In genomic region chr1:1179339-1179982, GRCh38 we compare ENCODE assay signal across 28 cellular contexts. TPM values are rescaled to one million over a fixed set of nuclear protein-coding genes. Genes with fewer than 3 reads are reported as not detected.
DNase-seq lines count a peak whose midpoint lies in the region; ATAC-seq and TF ChIP-seq lines count a peak whose summit lies in the region.
"Had no signal": no experiment of that assay in that cellular context is flagged by ENCODE, and none has a peak within 500 bp of the region (broad histone marks: within the 10 kb centered on the region; RNA-seq: fewer than 3 reads in every experiment).

No MANE protein-coding gene starts in this region.

- H3K9ac ChIP-seq in BLaER1 treated with 17β-estradiol and CSF1 and Interleukin-3, amounts not matched to agents 10 nM and 100 nM = peak overlapping the region in 6 of 11 experiments; percentile 10 to 65 (median 36); a peak in 8 of 22 replicates
- no peak overlapping the region for H3K9ac ChIP-seq in H9 (ENCODE audit: extremely low read depth, insufficient read length, low read length)
- H3K9ac ChIP-seq in neuronal stem cell (ENCODE audit: low read depth, low read length, poor library complexity) = no peak overlapping the region

- no peak overlapping the region for H2AK5ac ChIP-seq in H9 (ENCODE audit: insufficient read length, low read length)
- H2AK5ac ChIP-seq in neuronal stem cell (ENCODE audit: low read depth, low read length) = peak overlapping the region; percentile 96

- H2BK5ac ChIP-seq in H9 (ENCODE audit: insufficient read length, low read length) (no peak overlapping the region), neuronal stem cell (ENCODE audit: low read length) (no peak overlapping the region)

- no peak overlapping the region for H3K27ac Mint-ChIP-seq in H9
- H3K27ac Mint-ChIP-seq in glutamatergic neuron (ENCODE audit: unreplicated experiment) = no peak overlapping the region
- no peak overlapping the region for H3K27ac Mint-ChIP-seq in HFFc6
- H3K27ac Mint-ChIP-seq: activated naive CD4-positive, alpha-beta T cell treated with anti-CD3 and anti-CD28 coated beads, Interleukin-2, amount 50 U/mL, for 72 hours; CD4-positive, alpha-beta T cell; memory B cell had no signal

- no peak overlapping the region for H3K23ac ChIP-seq in H9 (ENCODE audit: insufficient read length, low read depth, low read length)
- peak overlapping the region; percentile 89 for H3K23ac ChIP-seq in neuronal stem cell (ENCODE audit: low read depth, low read length, poor library complexity)

- H4K5ac ChIP-seq in H9 (ENCODE audit: insufficient read length, low read depth, low read length) = no peak overlapping the region

- no peak overlapping the region for H4K8ac ChIP-seq in H9 (replicated peaks; ENCODE audit: insufficient read length, low read depth, low read length)
- no peak overlapping the region for H4K8ac ChIP-seq in neuronal stem cell (ENCODE audit: low read depth, low read length)

- no peak overlapping the region for H2AFZ ChIP-seq in H9 (ENCODE audit: low read length)
- H2AFZ ChIP-seq in neuronal stem cell (ENCODE audit: low read length) = no peak overlapping the region

- no peak overlapping the region for H4K91ac ChIP-seq in H9 (ENCODE audit: insufficient read length, low read depth, low read length)
- H4K91ac ChIP-seq in neuronal stem cell (ENCODE audit: low read depth, low read length, poor library complexity) = no peak overlapping the region

- H3K36me3 ChIP-seq in BLaER1 treated with 17β-estradiol and CSF1 and Interleukin-3, amounts not matched to agents 10 nM and 100 nM = no peaks in the 10 kb centered on the region
- no peaks in the 10 kb centered on the region for H3K36me3 ChIP-seq in neuronal stem cell (replicated peaks in 1 of 2; ENCODE audit: control insufficient read depth in 2 of 2, insufficient read depth in 2 of 2, low read length in 2 of 2)
- H3K36me3 ChIP-seq: thoracic aorta, vagina had no signal

- ATAC-seq in HG02970 (IDR thresholded peaks at IDR 0.05; ENCODE audit: low FRiP score, unreplicated experiment) = no peak

- POLR2A ChIA-PET in GM10248 (lab: Yijun Ruan, JAX) = no interaction called here

- H3K9me3 Mint-ChIP-seq in H9 = peaks cover 0 to 4% of the 10 kb centered on the region in 2 experiments; a peak in 2 of 5 replicates
- H3K9me3 Mint-ChIP-seq in glutamatergic neuron (ENCODE audit: unreplicated experiment) = peaks cover 18% of the 10 kb centered on the region
- no peaks in the 10 kb centered on the region for H3K9me3 Mint-ChIP-seq in HFFc6
- H3K9me3 Mint-ChIP-seq: activated naive CD4-positive, alpha-beta T cell treated with anti-CD3 and anti-CD28 coated beads, Interleukin-2, amount 50 U/mL, for 72 hours; CD4-positive, alpha-beta T cell; memory B cell had no signal

- H3K9me3 ChIP-seq in BLaER1 treated with 17β-estradiol and CSF1 and Interleukin-3, amounts not matched to agents 10 nM and 100 nM (replicated peaks in 1 of 11) = no peaks in the 10 kb centered on the region
- no peaks in the 10 kb centered on the region for H3K9me3 ChIP-seq in H9 (ENCODE audit: control insufficient read depth, low read depth, low read length)
- peaks cover 0 to 7% of the 10 kb centered on the region in 2 donors for H3K9me3 ChIP-seq in neuronal stem cell (replicated peaks in 1 of 2; ENCODE audit: control insufficient read depth in 2 of 2, insufficient read depth in 1 of 2, low read depth in 1 of 2, low read length in 2 of 2)
- H3K9me3 ChIP-seq: thoracic aorta, vagina had no signal

- H3K4me2 ChIP-seq in BLaER1 treated with 17β-estradiol and CSF1 and Interleukin-3, amounts not matched to agents 10 nM and 100 nM = peak overlapping the region; percentile 6 to 97 (median 88); a peak in 20 of 22 replicates
- H3K4me2 ChIP-seq in H9 (ENCODE audit: insufficient read depth, insufficient read length, low read length) (no peak overlapping the region), neuronal stem cell (ENCODE audit: insufficient read depth, low read length, poor library complexity, severe bottlenecking) (no peak overlapping the region)
- H3K4me2 ChIP-seq: smooth muscle cell had no signal

- no peaks in the 10 kb centered on the region for H3K79me1 ChIP-seq in H9 (ENCODE audit: insufficient read depth, low read depth, low read length, poor library complexity, severe bottlenecking)
- H3K79me1 ChIP-seq in neuronal stem cell (ENCODE audit: low read depth, low read length) = peaks cover 6% of the 10 kb centered on the region

- H3K27ac ChIP-seq in BLaER1 treated with 17β-estradiol and CSF1 and Interleukin-3, amounts not matched to agents 10 nM and 100 nM = peak overlapping the region in 2 of 11 experiments; percentile 13 to 55; a peak in 1 of 22 replicates
- H3K27ac ChIP-seq in H9 (ENCODE audit: insufficient read length, low read depth, low read length) = no peak overlapping the region
- H3K27ac ChIP-seq in neuronal stem cell (replicated peaks; ENCODE audit: low read length) = no peak overlapping the region
- H3K27ac ChIP-seq: thoracic aorta, vagina, VCaP had no signal

- H2BK12ac ChIP-seq in H9 (ENCODE audit: insufficient read length, low read depth, low read length) (no peak overlapping the region), neuronal stem cell (ENCODE audit: low read length) (no peak overlapping the region)

- no peak overlapping the region for H2BK120ac ChIP-seq in H9 (ENCODE audit: low read depth, low read length, poor library complexity, severe bottlenecking)
- no peak overlapping the region for H2BK120ac ChIP-seq in neuronal stem cell (ENCODE audit: low read depth, low read length)

- peak overlapping the region in 2 of 10 experiments; percentile 32 to 43; a peak in 2 of 20 replicates for H3K4me3 ChIP-seq in BLaER1 treated with 17β-estradiol and CSF1 and Interleukin-3, amounts not matched to agents 10 nM and 100 nM
- no peak overlapping the region for H3K4me3 ChIP-seq in neuronal stem cell (ENCODE audit: low read length in 2 of 2)
- H3K4me3 ChIP-seq: smooth muscle cell, thoracic aorta, vagina had no signal

- H3K27me3 Mint-ChIP-seq in H9 (ENCODE audit: low read depth) (peaks cover 9% of the 10 kb centered on the region), glutamatergic neuron (ENCODE audit: unreplicated experiment) (peaks cover 18% of the 10 kb centered on the region), HFFc6 (ENCODE audit: insufficient read depth) (peaks cover 25% of the 10 kb centered on the region)

- TF ChIP-seq CTCF in H9 (conservative IDR thresholded peaks at IDR 0.05) = no peak
- no peak for TF ChIP-seq CTCF in glutamatergic neuron (IDR thresholded peaks at IDR 0.05; ENCODE audit: partially characterized antibody, unreplicated experiment)
- TF ChIP-seq CTCF in HFFc6 (IDR thresholded peaks at IDR 0.05) = no peak
- TF ChIP-seq CTCF in GM10248 (IDR thresholded peaks at IDR 0.05; ENCODE audit: control extremely low read depth, extremely low read depth, low read depth, missing control alignments) = no peak

- peaks cover 0 to 81% (median 12%) of the 10 kb centered on the region in 11 experiments; a peak in 15 of 22 replicates for H3K27me3 ChIP-seq in BLaER1 treated with 17β-estradiol and CSF1 and Interleukin-3, amounts not matched to agents 10 nM and 100 nM
- no peaks in the 10 kb centered on the region for H3K27me3 ChIP-seq in H9 (ENCODE audit: insufficient read depth, low read length)
- H3K27me3 ChIP-seq in neuronal stem cell (ENCODE audit: control insufficient read depth in 3 of 3, insufficient read depth in 3 of 3, low read depth in 1 of 3, low read length in 3 of 3) = peaks cover 0 to 33% (median 10%) of the 10 kb centered on the region in 3 experiments

- H4K20me1 ChIP-seq in BLaER1 treated with 17β-estradiol and CSF1 and Interleukin-3, amounts not matched to agents 10 nM and 100 nM = peaks cover 0 to 38% (median 11%) of the 10 kb centered on the region in 11 experiments; a peak in 12 of 22 replicates
- H4K20me1 ChIP-seq in H9 (ENCODE audit: control insufficient read depth, insufficient read depth, insufficient read length) = no peaks in the 10 kb centered on the region

- H3K14ac ChIP-seq in H9 (ENCODE audit: insufficient read depth, low read length) (no peak overlapping the region), neuronal stem cell (ENCODE audit: low read length) (peak overlapping the region; percentile 56)

- H3K56ac ChIP-seq in H9 (ENCODE audit: insufficient read length, low read depth, low read length) = no peak overlapping the region

- no peaks in the 10 kb centered on the region for H3K79me2 ChIP-seq in H9 (ENCODE audit: insufficient read depth, low read length)

- no peak overlapping the region for H3T11ph ChIP-seq in H9 (ENCODE audit: low read length)

- no peak overlapping the region for H2BK20ac ChIP-seq in H9 (ENCODE audit: low read depth, low read length, poor library complexity, severe bottlenecking)

- H3K18ac ChIP-seq in H9 (ENCODE audit: insufficient read length, low read depth, low read length) (no peak overlapping the region), neuronal stem cell (ENCODE audit: low read length) (peak overlapping the region; percentile 48)

- peaks cover 1 to 9% (median 4%) of the 10 kb centered on the region in 3 experiments; a peak in 4 of 7 replicates for H3K36me3 Mint-ChIP-seq in H9 (ENCODE audit: insufficient read depth in 1 of 3, low read depth in 3 of 3)
- no peaks in the 10 kb centered on the region for H3K36me3 Mint-ChIP-seq in glutamatergic neuron (ENCODE audit: unreplicated experiment)
- H3K36me3 Mint-ChIP-seq in HFFc6 (ENCODE audit: low read depth) = no peaks in the 10 kb centered on the region
- H3K36me3 Mint-ChIP-seq: activated naive CD4-positive, alpha-beta T cell treated with anti-CD3 and anti-CD28 coated beads, Interleukin-2, amount 50 U/mL, for 72 hours had no signal

- DNase-seq in H9 (peak; percentile 29), glutamatergic neuron (peak; percentile 30), neuronal stem cell (ENCODE audit: low spot score) (no peak), HFFc6 (no peak), GM10248 (ENCODE audit: extremely low spot score) (no peak)
- DNase-seq: anterior cingulate cortex; caudate nucleus; DMS 273 treated with DMSO at 0.1 percent for 48 hours; KG1; MM.1S; NCI-H1436; NCI-H2107; NCI-H446; NCI-H82; occipital lobe; stimulated activated naive CD4-positive, alpha-beta T cell had no signal

- H3K23me2 ChIP-seq in H9 (ENCODE audit: insufficient read length, low read depth, low read length, poor library complexity, severe bottlenecking) = no peaks in the 10 kb centered on the region

- H3K4me3 Mint-ChIP-seq in H9 (no peak overlapping the region), glutamatergic neuron (ENCODE audit: unreplicated experiment) (no peak overlapping the region), HFFc6 (no peak overlapping the region)
- H3K4me3 Mint-ChIP-seq: CD4-positive, alpha-beta T cell; memory B cell had no signal

- no CpG with 5 or more reads among the region's 25 CpGs for WGBS in H9 (ENCODE audit: extremely low coverage, insufficient read length, low lambda C conversion rate)
- no CpG with 5 or more reads among the region's 25 CpGs for WGBS in neuronal stem cell (ENCODE audit: extremely low coverage in 2 of 2, insufficient read length in 2 of 2, insufficient replicate concordance in 1 of 2), 2 donors

- CTCF ChIA-PET in GM10248 (lab: Yijun Ruan, JAX) = no interaction called here

- H2BK15ac ChIP-seq in H9 (ENCODE audit: low read depth, low read length) (no peak overlapping the region), neuronal stem cell (ENCODE audit: low read length) (peak overlapping the region; percentile 89)

- H3K4me1 Mint-ChIP-seq in H9 (peaks cover 16 to 24% of the 10 kb centered on the region in 2 experiments), glutamatergic neuron (ENCODE audit: low read depth, unreplicated experiment) (peaks cover 4% of the 10 kb centered on the region), HFFc6 (ENCODE audit: low read depth) (no peaks in the 10 kb centered on the region)

- peaks cover 23 to 96% (median 85%) of the 10 kb centered on the region in 10 experiments; a peak in 19 of 20 replicates for H3K4me1 ChIP-seq in BLaER1 treated with 17β-estradiol and CSF1 and Interleukin-3, amounts not matched to agents 10 nM and 100 nM
- H3K4me1 ChIP-seq in H9 (ENCODE audit: insufficient read depth, low read length) (peaks cover 3% of the 10 kb centered on the region; the same call in 1 of the 2 replicates), neuronal stem cell (ENCODE audit: control insufficient read depth in 2 of 2, insufficient read depth in 1 of 2, low read depth in 1 of 2, low read length in 2 of 2) (peaks cover 6 to 8% of the 10 kb centered on the region in 2 donors)
- H3K4me1 ChIP-seq: vagina had no signal

- H3K4ac ChIP-seq in H9 (ENCODE audit: low read depth, low read length) (no peak overlapping the region), neuronal stem cell (ENCODE audit: low read length) (no peak overlapping the region)

RNA-seq across cellular contexts. Expression of gene TTLL10, which starts 5.8 kb away (rescaled TPM):
- 0.68 and 0.79 TPM in 2 replicates for total RNA-seq in H9 (2021)
- not detected for total RNA-seq in glutamatergic neuron (ENCODE audit: unreplicated experiment)
- polyA plus RNA-seq in neuronal stem cell (2013, experiment 1 of 2) = 1.3 TPM
- polyA plus RNA-seq in neuronal stem cell (2013, experiment 2 of 2) = 1.3 TPM
- not detected for total RNA-seq in HFFc6 (2021; fragmentation: NEBNext Ultra II Directional; extraction: Animal tissue kit (Norgen Biotek cat#: 25700))
- total RNA-seq: activated naive CD4-positive, alpha-beta T cell treated with anti-CD3 and anti-CD28 coated beads, Interleukin-2, amount 50 U/mL, for 72 hours; fibroblast of lung; H4; kidney epithelial cell; occipital lobe; smooth muscle cell; thoracic aorta; vagina had no signal
- polyA plus RNA-seq: fibroblast of lung, smooth muscle cell had no signal

RNA-seq across cellular contexts. Expression of gene TNFRSF18, which starts 26.9 kb away (rescaled TPM):
- 1.9 and 2.0 TPM in 2 replicates for total RNA-seq in H9 (2021)
- total RNA-seq in glutamatergic neuron (ENCODE audit: unreplicated experiment) = 3.0 TPM
- polyA plus RNA-seq in neuronal stem cell (2013, experiment 1 of 2) = 0.21 TPM
- polyA plus RNA-seq in neuronal stem cell (2013, experiment 2 of 2) = 0.36 TPM
- total RNA-seq in HFFc6 (2021; fragmentation: NEBNext Ultra II Directional; extraction: Animal tissue kit (Norgen Biotek cat#: 25700)) = not detected
- total RNA-seq: H4, occipital lobe had no signal
- polyA plus RNA-seq: fibroblast of lung had no signal

RNA-seq across cellular contexts. Expression of gene TNFRSF4, which starts 34.5 kb away (rescaled TPM):
- total RNA-seq in H9 (2021) = 0.24 and 0.33 TPM in 2 replicates
- 0.29 TPM for total RNA-seq in glutamatergic neuron (ENCODE audit: unreplicated experiment)
- 0.06 TPM for polyA plus RNA-seq in neuronal stem cell (2013, experiment 1 of 2)
- 0.08 TPM for polyA plus RNA-seq in neuronal stem cell (2013, experiment 2 of 2)
- total RNA-seq in HFFc6 (2021; fragmentation: NEBNext Ultra II Directional; extraction: Animal tissue kit (Norgen Biotek cat#: 25700)) = under 1 TPM in 1 of 6 experiments, not detected in 5; 0.17 TPM
- total RNA-seq: H4, occipital lobe, smooth muscle cell, vagina had no signal
- polyA plus RNA-seq: smooth muscle cell had no signal

RNA-seq across cellular contexts. Expression of gene SDF4, which starts 52.3 kb away (rescaled TPM):
- 82.0 and 84.7 TPM in 2 replicates for total RNA-seq in H9 (2021)
- 89.2 TPM for total RNA-seq in glutamatergic neuron (ENCODE audit: unreplicated experiment)
- polyA plus RNA-seq in neuronal stem cell (2013, experiment 1 of 2) = 62.8 TPM
- 64.4 TPM for polyA plus RNA-seq in neuronal stem cell (2013, experiment 2 of 2)
- total RNA-seq in HFFc6 (2021; fragmentation: NEBNext Ultra II Directional; extraction: Animal tissue kit (Norgen Biotek cat#: 25700)) = 100 to 1,000 TPM; 182 to 231 (median 196) TPM

RNA-seq across cellular contexts. Expression of gene B3GALT6, which starts 52.6 kb away (rescaled TPM):
- total RNA-seq in H9 (2021) (27.0 and 27.1 TPM in 2 replicates), glutamatergic neuron (ENCODE audit: unreplicated experiment) (30.0 TPM)
- polyA plus RNA-seq in neuronal stem cell (2013, experiment 1 of 2) = 24.2 TPM
- 23.9 TPM for polyA plus RNA-seq in neuronal stem cell (2013, experiment 2 of 2)
- 10 to 100 TPM; 24.5 to 35.7 (median 25.8) TPM for total RNA-seq in HFFc6 (2021; fragmentation: NEBNext Ultra II Directional; extraction: Animal tissue kit (Norgen Biotek cat#: 25700))

Comparison
In these comparisons a context has a peak if more than half of its experiments do, and no peak if none do; other contexts are left out.
1. H3K4me2 ChIP-seq: peak in BLaER1 treated with 17β-estradiol and CSF1 and Interleukin-3, amounts not matched to agents 10 nM and 100 nM (11 of 11); none in H9 (single experiment) and neuronal stem cell (single experiment).
2. H3K9ac ChIP-seq: peak in BLaER1 treated with 17β-estradiol and CSF1 and Interleukin-3, amounts not matched to agents 10 nM and 100 nM (6 of 11); none in H9 (single experiment) and neuronal stem cell (single experiment).
3. DNase-seq: peak in H9 (single experiment) and glutamatergic neuron (single experiment); none in neuronal stem cell (single experiment), HFFc6 (single experiment) and GM10248 (single experiment).